8 cellular contexts compared by ENCODE assay signal in genomic region chr16:46689492-46690280, GRCh38. TPM values are rescaled to one million over a fixed set of nuclear protein-coding genes. Genes with fewer than 3 reads are reported as not detected.
A peak's percentile ranks its signal among the peaks of the same experiment; 100 is the strongest.
DNase-seq lines count a peak whose midpoint lies in the region; ATAC-seq and TF ChIP-seq lines count a peak whose summit lies in the region.

ORC6 (plus strand) TSS chr16:46689659; CDS start chr16:46689706, 47 bp downstream.

- peak within 1 kb of the TSS; percentile 90 for H3K27ac ChIP-seq in liver (ENCODE audit: low read depth in 1 of 2, low read length in 2 of 2)

- ATAC-seq in GM19324 (IDR thresholded peaks at IDR 0.05; ENCODE audit: low FRiP score, unreplicated experiment) (peak; percentile 86), HG03460 (IDR thresholded peaks at IDR 0.05; ENCODE audit: unreplicated experiment) (peak; percentile 68)

- H3K4me3 ChIP-seq in liver (ENCODE audit: low read depth in 1 of 3, low read length in 3 of 3) = peak within 1 kb of the TSS; percentile 70 to 88 (median 81)

- peaks cover 34% of the 10 kb centered on the region for H3K4me1 Mint-ChIP-seq in CD14-positive monocyte

- H3K36me3 ChIP-seq in liver (ENCODE audit: control insufficient read depth in 4 of 4, insufficient read depth in 3 of 4, low read depth in 1 of 4, low read length in 3 of 4) = no peaks in the 10 kb centered on the region

- no peak within 1 kb of the TSS for H3K4me3 Mint-ChIP-seq in CD14-positive monocyte

- intact Hi-C loops in CD14-positive monocyte (cut with micrococcal nuclease) = loop anchor here (1.0 to 5.0 kb wide), 3 partner anchors 98 to 142 kb away; partner anchors contain the start of gene C16orf87 (in 1 of the 2)

- WGBS in liver = under 1% methylated on average over 73 of the region's 73 CpGs

- H3K36me3 Mint-ChIP-seq in CD14-positive monocyte = peaks cover 0 to 3% of the 10 kb centered on the region in 2 donors

- H3K9ac ChIP-seq in liver (ENCODE audit: low read depth in 1 of 2, low read length in 2 of 2) = peak within 1 kb of the TSS; percentile 45 to 67

- H3K27me3 ChIP-seq in liver (ENCODE audit: control insufficient read depth in 4 of 4, insufficient read depth in 4 of 4, low read length in 3 of 4) = no peaks in the 10 kb centered on the region

- H3K9me3 Mint-ChIP-seq in CD14-positive monocyte = peaks cover 0 to 2% (median 0%) of the 10 kb centered on the region in 7 donors

- H3K9me3 ChIP-seq in liver (ENCODE audit: control insufficient read depth in 4 of 4, low read length in 3 of 4) = no peaks in the 10 kb centered on the region

- TF ChIP-seq CTCF in CD14-positive monocyte (IDR thresholded peaks at IDR 0.05) = peak; percentile 53
- TF ChIP-seq CTCF in liver (IDR thresholded peaks at IDR 0.05; ENCODE audit: low read depth, low read length, missing input control) = peak; percentile 8

- peaks cover 4 to 29% (median 23%) of the 10 kb centered on the region in 4 donors for H3K4me1 ChIP-seq in liver (ENCODE audit: control insufficient read depth in 4 of 4, insufficient read depth in 4 of 4, low read length in 3 of 4)

- H3K27ac Mint-ChIP-seq in CD14-positive monocyte = no peak within 1 kb of the TSS

- DNase-seq in CD14-positive monocyte (ENCODE audit: low spot score) = peak; percentile 98
- DNase-seq in NCI-H69 (lab: John Stamatoyannopoulos, UW) = peak; percentile 95
- DNase-seq in activated CD4-positive, alpha-beta T cell treated with anti-CD3 and anti-CD28 coated beads, Interleukin-2, amount 50 U/mL, for 1 hour = peak; percentile 97
- peak; percentile 90 to 96 for DNase-seq in dermis microvascular lymphatic vessel endothelial cell (ENCODE audit: low read depth in 2 of 2)
- peak; percentile 98 for DNase-seq in stimulated activated CD4-positive, alpha-beta T cell treated with anti-CD3 and anti-CD28 coated beads, Interleukin-4, amount 100 ng/mL, for 1 hour

- H3K27me3 Mint-ChIP-seq in CD14-positive monocyte (ENCODE audit: low read depth in 3 of 3) = no peaks in the 10 kb centered on the region

- TF ChIP-seq RAD21 in liver (IDR thresholded peaks at IDR 0.05) = peak; percentile 6 to 21

TF ChIP-seq in liver, 16 proteins besides CTCF, POLR2A, EP300 and RAD21:
- TF ChIP-seq SP1 (IDR thresholded peaks at IDR 0.05) (peak; percentile 83), FOXA2 (IDR thresholded peaks at IDR 0.05) (no peak), TAF1 (conservative IDR thresholded peaks at IDR 0.05) (no peak)

RNA-seq across cellular contexts. Expression of gene ORC6, which starts in this region (rescaled TPM):
- polyA plus RNA-seq in CD14-positive monocyte = under 1 TPM; 0.21 to 0.31 TPM
- total RNA-seq in dermis microvascular lymphatic vessel endothelial cell = 5.8 and 9.1 TPM in 2 replicates
- 10 to 100 TPM in 1 of 2 donors, under 1 TPM in 1; 0.67 to 16.8 TPM for total RNA-seq in liver
- 1 to 10 TPM in 1 of 2 donors, under 1 TPM in 1; 0.56 to 1.3 TPM for polyA plus RNA-seq in liver

Comparison
In these comparisons a context has a peak if more than half of its experiments do, and no peak if none do; other contexts are left out.
1. Peak in every context shown above with its lines: DNase-seq, ATAC-seq, H3K4me3 ChIP-seq and H3K27ac ChIP-seq.
2. Peak in DNase-seq in CD14-positive monocyte; RNA of the gene not detected or under 1 TPM.